Comparison of ENCODE assay signal across 8 cellular contexts in genomic region chr7:138466069-138466756, GRCh38. TPM values are rescaled to one million over a fixed set of nuclear protein-coding genes. Genes with fewer than 3 reads are reported as not detected.
DNase-seq lines count a peak whose midpoint lies in the region; ATAC-seq, FAIRE-seq and TF ChIP-seq lines count a peak whose summit lies in the region.
"Not testable (repeated sequence)": the region's sequence is repeated elsewhere in the genome, so short reads cannot be mapped to it uniquely, and the experiment has no call there.

No MANE protein-coding gene starts in this region.

- H3K4me3 Mint-ChIP-seq in astrocyte (ENCODE audit: unreplicated experiment) = peak overlapping the region; percentile 72

- FAIRE-seq in astrocyte (lab: Jason Lieb, UNC) = not testable (repeated sequence)

- not testable (repeated sequence) for H3K27me3 Mint-ChIP-seq in astrocyte (ENCODE audit: low read depth, unreplicated experiment)

- peaks cover 16% of the 10 kb centered on the region for H3K4me1 Mint-ChIP-seq in astrocyte (ENCODE audit: low read depth, unreplicated experiment)

- H3K9me3 ChIP-seq in astrocyte (ENCODE audit: insufficient read depth, low read depth, low read length); mucosa of descending colon: not testable (repeated sequence)

- H3K36me3 Mint-ChIP-seq in astrocyte (ENCODE audit: low read depth, unreplicated experiment) = not testable (repeated sequence)

- intact Hi-C loops in mucosa of descending colon (cut with DNase I, micrococcal nuclease) = not testable (repeated sequence)

- not testable (repeated sequence) for H3K4me2 ChIP-seq in astrocyte (ENCODE audit: low read length)

- H3K36me3 ChIP-seq in astrocyte (ENCODE audit: insufficient read depth, low read length); mucosa of descending colon (ENCODE audit: low read depth): not testable (repeated sequence)

- DNase-seq in astrocyte (ENCODE audit: low read depth); mucosa of descending colon: not testable (repeated sequence)

- not testable (repeated sequence) for H3K27me3 ChIP-seq in astrocyte (ENCODE audit: insufficient read depth, low read length)

- ATAC-seq in GM18502 (IDR thresholded peaks at IDR 0.05; ENCODE audit: poor library complexity, unreplicated experiment) (peak; percentile 46), GM19324 (IDR thresholded peaks at IDR 0.05; ENCODE audit: low FRiP score, unreplicated experiment) (peak; percentile 83), GM21526 (IDR thresholded peaks at IDR 0.05; ENCODE audit: low FRiP score, unreplicated experiment) (peak; percentile 48), HG02678 (IDR thresholded peaks at IDR 0.05; ENCODE audit: unreplicated experiment) (peak; percentile 88), HG03066 (IDR thresholded peaks at IDR 0.05; ENCODE audit: low read depth, unreplicated experiment) (peak; percentile 80), HG03521 (IDR thresholded peaks at IDR 0.05; ENCODE audit: unreplicated experiment) (peak; percentile 61), mucosa of descending colon (peak; percentile 28)

- H3K4me1 ChIP-seq in astrocyte (ENCODE audit: insufficient read depth, low read length) = not testable (repeated sequence)
- peaks cover 13% of the 10 kb centered on the region for H3K4me1 ChIP-seq in mucosa of descending colon (ENCODE audit: low read depth)

- H3K9ac ChIP-seq in astrocyte (ENCODE audit: low read length) = not testable (repeated sequence)

- not testable (repeated sequence) for H3K4me3 ChIP-seq in astrocyte (ENCODE audit: insufficient read depth, low read depth, low read length); mucosa of descending colon

- H2AFZ ChIP-seq in astrocyte (ENCODE audit: low read depth, low read length) = not testable (repeated sequence)

- not testable (repeated sequence) for H3K27ac ChIP-seq in astrocyte (ENCODE audit: low read depth, low read length)

- not testable (repeated sequence) for TF ChIP-seq CTCF in astrocyte (IDR thresholded peaks at IDR 0.05; ENCODE audit: insufficient read depth, low read depth, low read length); mucosa of descending colon (IDR thresholded peaks at IDR 0.05)

- not testable (repeated sequence) for H3K9me3 Mint-ChIP-seq in astrocyte (ENCODE audit: unreplicated experiment)

- H3K79me2 ChIP-seq in astrocyte (ENCODE audit: insufficient read depth, low read length) = peaks cover 96% of the 10 kb centered on the region

- H4K20me1 ChIP-seq in astrocyte (ENCODE audit: insufficient read depth, low read length) = peaks cover 43% of the 10 kb centered on the region

- not testable (repeated sequence) for H3K27ac Mint-ChIP-seq in astrocyte (ENCODE audit: unreplicated experiment)

RNA-seq across cellular contexts. Expression of gene TRIM24, which starts 6.2 kb away (rescaled TPM):
- 60.3 and 62.3 TPM in 2 replicates for total RNA-seq in astrocyte
- total RNA-seq in mucosa of descending colon = 10 to 100 TPM; 17.5 to 21.2 (median 18.9) TPM

Comparison
In these comparisons a context has a peak if more than half of its experiments do, and no peak if none do; other contexts are left out.
1. ATAC-seq: peak in every context shown above with its lines; median percentile 88 in HG02678; 83 in GM19324; 80 in HG03066; 61 in HG03521; 48 in GM21526; 46 in GM18502; 28 in mucosa of descending colon.